9 cellular contexts compared by ENCODE assay signal in the genomic region with DNA sequence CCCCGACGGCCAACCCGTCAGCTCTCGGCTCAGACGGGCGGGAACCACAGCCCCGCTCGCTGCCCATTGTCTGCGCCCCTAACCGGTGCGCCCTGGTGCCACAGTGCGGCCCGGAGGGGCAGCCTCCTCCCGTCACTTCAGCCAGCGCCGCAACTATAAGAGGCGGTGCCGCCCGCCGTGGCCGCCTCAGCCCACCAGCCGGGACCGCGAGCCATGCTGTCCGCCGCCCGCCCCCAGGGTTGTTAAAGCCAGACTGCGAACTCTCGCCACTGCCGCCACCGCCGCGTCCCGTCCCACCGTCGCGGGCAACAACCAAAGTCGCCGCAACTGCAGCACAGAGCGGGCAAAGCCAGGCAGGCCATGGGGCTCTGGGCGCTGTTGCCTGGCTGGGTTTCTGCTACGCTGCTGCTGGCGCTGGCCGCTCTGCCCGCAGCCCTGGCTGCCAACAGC. TPM values are rescaled to one million over a fixed set of nuclear protein-coding genes. Genes with fewer than 3 reads are reported as not detected.
A peak's percentile ranks its signal among the peaks of the same experiment; 100 is the strongest.
DNase-seq lines count a peak whose midpoint lies in the region; ATAC-seq, FAIRE-seq and TF ChIP-seq lines count a peak whose summit lies in the region.
"Had no signal": no experiment of that assay in that cellular context is flagged by ENCODE, and none has a peak within 500 bp of the region (broad histone marks: within the 10 kb centered on the region; RNA-seq: fewer than 3 reads in every experiment).

A gene (plus strand): TSS at position 32 of the 450 bp plus-strand sequence. CDS start 329 bp downstream, at position 361.

- no peaks in the 10 kb centered on the region for H3K9me2 ChIP-seq in GM23338 (ENCODE audit: insufficient read depth)

- H3K4me1 ChIP-seq in GM23338 (ENCODE audit: insufficient read depth): peaks cover 25% of the 10 kb centered on the region; the same call in 1 of the 2 replicates
- peaks cover 43% of the 10 kb centered on the region for H3K4me1 ChIP-seq in mucosa of descending colon (ENCODE audit: low read depth)
- peaks cover 0 to 4% of the 10 kb centered on the region in 2 donors for H3K4me1 ChIP-seq in small intestine (ENCODE audit: control insufficient read depth in 2 of 2, insufficient read depth in 1 of 2, low read depth in 1 of 2, low read length in 1 of 2)

- H3K9me3 Mint-ChIP-seq in GM23338: no peaks in the 10 kb centered on the region; the same call in 1 of the 3 replicates
- H3K9me3 Mint-ChIP-seq in activated naive CD8-positive, alpha-beta T cell (ENCODE audit: low read depth): no peaks in the 10 kb centered on the region

- H4K20me1 ChIP-seq in GM23338 (replicated peaks; ENCODE audit: insufficient read depth): peaks cover 19% of the 10 kb centered on the region

- H3K4me1 Mint-ChIP-seq in GM23338: peaks cover 38% of the 10 kb centered on the region
- peaks cover 45% of the 10 kb centered on the region for H3K4me1 Mint-ChIP-seq in activated naive CD8-positive, alpha-beta T cell (ENCODE audit: low read depth)

- TF ChIP-seq CTCF in AG10803 (conservative IDR thresholded peaks at IDR 0.05; ENCODE audit: low read length) (no peak), GM23338 (conservative IDR thresholded peaks at IDR 0.05; ENCODE audit: low read depth in 2 of 2) (no peak; a peak in 1 of 4 replicates), mucosa of descending colon (IDR thresholded peaks at IDR 0.05) (no peak)

- peak; percentile 21 for ATAC-seq in GM23338
- peak; percentile 9 for ATAC-seq in mucosa of descending colon
- ATAC-seq in HG03097 (IDR thresholded peaks at IDR 0.05; ENCODE audit: low FRiP score, unreplicated experiment): no peak

- H3K36me3 Mint-ChIP-seq in GM23338 (ENCODE audit: low read depth): no peaks in the 10 kb centered on the region
- no peaks in the 10 kb centered on the region for H3K36me3 Mint-ChIP-seq in activated naive CD8-positive, alpha-beta T cell

- no peak within 1 kb of the TSS for H3K27ac Mint-ChIP-seq in GM23338
- peak within 1 kb of the TSS; percentile 41 for H3K27ac Mint-ChIP-seq in activated naive CD8-positive, alpha-beta T cell

- H3K36me3 ChIP-seq in GM23338 (ENCODE audit: insufficient read depth) (no peaks in the 10 kb centered on the region), mucosa of descending colon (ENCODE audit: low read depth) (no peaks in the 10 kb centered on the region), small intestine (ENCODE audit: control insufficient read depth in 2 of 2, insufficient read depth in 2 of 2, low read length in 2 of 2) (no peaks in the 10 kb centered on the region)

- H3K4me2 ChIP-seq in GM23338: peak within 1 kb of the TSS; percentile 88

- DNase-seq in AG10803 (ENCODE audit: low read depth) (no peak), GM23338 (ENCODE audit: low spot score) (no peak), mucosa of descending colon (peak in 1 of 3 donors; percentile 53), AG08395 (ENCODE audit: low spot score) (no peak), small intestine (no peak), GM03348 (ENCODE audit: low spot score) (no peak)

- H2AFZ ChIP-seq in GM23338: peak within 1 kb of the TSS; percentile 52; the same call in 1 of the 2 replicates

- WGBS in small intestine, 3 donors: 0 to 2% (median 2%) methylated on average over 34 to 45 of the region's 45 CpGs

- H3K27ac ChIP-seq in GM23338 (ENCODE audit: low read depth) (no peak within 1 kb of the TSS), small intestine (ENCODE audit: low read depth in 1 of 2, low read length in 1 of 2) (no peak within 1 kb of the TSS)

- H3K4me3 ChIP-seq in AG10803 (ENCODE audit: low read length) (peak within 1 kb of the TSS; percentile 9), GM23338 (peak within 1 kb of the TSS; percentile 59), mucosa of descending colon (no peak within 1 kb of the TSS), small intestine (ENCODE audit: low read depth in 1 of 2, low read length in 2 of 2) (peak within 1 kb of the TSS in 1 of 2 donors; percentile 46)

- peaks cover 99% of the 10 kb centered on the region for H3K27me3 Mint-ChIP-seq in GM23338 (ENCODE audit: insufficient read depth, low read depth, poor library complexity)
- peaks cover 5% of the 10 kb centered on the region for H3K27me3 Mint-ChIP-seq in activated naive CD8-positive, alpha-beta T cell

- H3K4me3 Mint-ChIP-seq in GM23338: peak within 1 kb of the TSS; percentile 69
- H3K4me3 Mint-ChIP-seq in activated naive CD8-positive, alpha-beta T cell: peak within 1 kb of the TSS; percentile 84

- no peaks in the 10 kb centered on the region for H3K79me2 ChIP-seq in GM23338 (replicated peaks; ENCODE audit: insufficient read depth)

- peaks cover 15% of the 10 kb centered on the region; the same call in 1 of the 2 replicates for H3F3A ChIP-seq in GM23338 (replicated peaks; ENCODE audit: low read depth)

- H3K9me3 ChIP-seq in mucosa of descending colon (no peaks in the 10 kb centered on the region), small intestine (ENCODE audit: control insufficient read depth, low read depth) (no peaks in the 10 kb centered on the region)

- no peak for FAIRE-seq in small intestine (lab: Jason Lieb, UNC)
- FAIRE-seq: TTC549 had no signal

- H3K27me3 ChIP-seq in GM23338 (ENCODE audit: insufficient read depth): peaks cover 100% of the 10 kb centered on the region
- peaks cover 0 to 20% of the 10 kb centered on the region in 2 donors for H3K27me3 ChIP-seq in small intestine (ENCODE audit: control insufficient read depth in 2 of 2, insufficient read depth in 2 of 2, low read length in 2 of 2)

- intact Hi-C loops in mucosa of descending colon (cut with DNase I, micrococcal nuclease): no loop called here

TF ChIP-seq in GM23338, 12 proteins besides CTCF, POLR2A, EP300 and RAD21 (continues in another document):
- TF ChIP-seq ZNF114 (CRISPR knock-in tag; IDR thresholded peaks at IDR 0.05): no peak
- TF ChIP-seq ZNF331 (CRISPR knock-in tag; IDR thresholded peaks at IDR 0.05; ENCODE audit: low read depth): no peak
- TF ChIP-seq NANOG (IDR thresholded peaks at IDR 0.05; ENCODE audit: borderline replicate concordance): no peak
- TF ChIP-seq, protein P1, sequence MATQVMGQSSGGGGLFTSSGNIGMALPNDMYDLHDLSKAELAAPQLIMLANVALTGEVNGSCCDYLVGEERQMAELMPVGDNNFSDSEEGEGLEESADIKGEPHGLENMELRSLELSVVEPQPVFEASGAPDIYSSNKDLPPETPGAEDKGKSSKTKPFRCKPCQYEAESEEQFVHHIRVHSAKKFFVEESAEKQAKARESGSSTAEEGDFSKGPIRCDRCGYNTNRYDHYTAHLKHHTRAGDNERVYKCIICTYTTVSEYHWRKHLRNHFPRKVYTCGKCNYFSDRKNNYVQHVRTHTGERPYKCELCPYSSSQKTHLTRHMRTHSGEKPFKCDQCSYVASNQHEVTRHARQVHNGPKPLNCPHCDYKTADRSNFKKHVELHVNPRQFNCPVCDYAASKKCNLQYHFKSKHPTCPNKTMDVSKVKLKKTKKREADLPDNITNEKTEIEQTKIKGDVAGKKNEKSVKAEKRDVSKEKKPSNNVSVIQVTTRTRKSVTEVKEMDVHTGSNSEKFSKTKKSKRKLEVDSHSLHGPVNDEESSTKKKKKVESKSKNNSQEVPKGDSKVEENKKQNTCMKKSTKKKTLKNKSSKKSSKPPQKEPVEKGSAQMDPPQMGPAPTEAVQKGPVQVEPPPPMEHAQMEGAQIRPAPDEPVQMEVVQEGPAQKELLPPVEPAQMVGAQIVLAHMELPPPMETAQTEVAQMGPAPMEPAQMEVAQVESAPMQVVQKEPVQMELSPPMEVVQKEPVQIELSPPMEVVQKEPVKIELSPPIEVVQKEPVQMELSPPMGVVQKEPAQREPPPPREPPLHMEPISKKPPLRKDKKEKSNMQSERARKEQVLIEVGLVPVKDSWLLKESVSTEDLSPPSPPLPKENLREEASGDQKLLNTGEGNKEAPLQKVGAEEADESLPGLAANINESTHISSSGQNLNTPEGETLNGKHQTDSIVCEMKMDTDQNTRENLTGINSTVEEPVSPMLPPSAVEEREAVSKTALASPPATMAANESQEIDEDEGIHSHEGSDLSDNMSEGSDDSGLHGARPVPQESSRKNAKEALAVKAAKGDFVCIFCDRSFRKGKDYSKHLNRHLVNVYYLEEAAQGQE (IDR thresholded peaks at IDR 0.05; ENCODE audit: unreplicated experiment): no peak
- TF ChIP-seq STAT1 (IDR thresholded peaks at IDR 0.05; ENCODE audit: unreplicated experiment): no peak

RNA-seq across cellular contexts. Expression of the gene that starts here (rescaled TPM):
- total RNA-seq in GM23338 (2014; rRNA removed; shearing (Covaris generic)): not detected in 2 replicates
- not detected in 2 replicates for polyA plus RNA-seq in GM23338 (2016; fragmentation: Nextera tagmentation; extraction: Ambion mirVana)
- not detected for total RNA-seq in mucosa of descending colon
- polyA plus RNA-seq in small intestine: not detected

Comparison
In these comparisons a context has a peak if more than half of its experiments do, and no peak if none do; other contexts are left out.
1. Peak in ATAC-seq, H3K4me3 ChIP-seq and H3K4me2 ChIP-seq in GM23338; RNA of the gene not detected or under 1 TPM.
2. Peak in ATAC-seq in mucosa of descending colon; RNA of the gene not detected or under 1 TPM.